ENCODE assay signal across 1 cellular context in the genomic region with DNA sequence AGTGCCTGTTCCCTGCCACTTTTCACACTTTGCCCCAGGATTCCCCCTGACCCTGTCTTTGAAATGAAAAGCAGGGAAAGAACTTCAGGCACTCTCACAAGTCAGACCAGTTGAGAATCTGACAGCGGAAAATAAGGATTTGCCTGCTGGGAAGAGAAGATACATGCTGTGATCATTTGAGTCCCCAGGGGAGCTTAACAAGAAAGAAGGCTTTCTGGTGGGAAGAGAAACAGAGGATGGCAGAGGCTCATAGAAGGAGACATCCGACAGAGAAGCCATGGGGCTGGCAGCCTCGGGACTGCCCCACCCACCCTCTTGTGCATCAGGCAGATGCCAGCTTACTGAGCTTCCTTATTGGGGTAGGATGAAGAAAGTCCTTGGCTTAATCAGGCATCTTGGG.
TF ChIP-seq lines count a peak whose summit lies in the region.

No MANE protein-coding gene starts in this region.

TF ChIP-seq in GM12878, 131 proteins besides CTCF, POLR2A, EP300 and RAD21:
- TF ChIP-seq CEBPB (IDR thresholded peaks at IDR 0.05; ENCODE audit: borderline replicate concordance in 1 of 2, low read depth in 2 of 2, low read length in 2 of 2) (no peak), RAD51 (IDR thresholded peaks at IDR 0.05) (no peak), MTA2 (IDR thresholded peaks at IDR 0.05; ENCODE audit: low read depth) (no peak), IKZF2 (IDR thresholded peaks at IDR 0.05) (0 out of 4 replicates have a peak, but pooled peaks of 1 of the 2 experiments have one; percentile 4), IKZF1 (conservative IDR thresholded peaks at IDR 0.05) (0 out of 2 replicates have a peak, but pooled peaks have one; percentile 29), ZNF24 (IDR thresholded peaks at IDR 0.05) (0 out of 2 replicates have a peak, but pooled peaks have one; percentile 7), BRCA1 (IDR thresholded peaks at IDR 0.05; ENCODE audit: low read depth, low read length) (no peak), ZNF207 (IDR thresholded peaks at IDR 0.05; ENCODE audit: borderline replicate concordance) (no peak), DPF2 (IDR thresholded peaks at IDR 0.05) (no peak), WRNIP1 (IDR thresholded peaks at IDR 0.05; ENCODE audit: borderline replicate concordance, low read depth, low read length) (no peak), MEF2B (IDR thresholded peaks at IDR 0.05; ENCODE audit: partially characterized antibody, poor library complexity, severe bottlenecking) (peak; percentile 17), LARP7 (IDR thresholded peaks at IDR 0.05) (no peak), ZNF622 (IDR thresholded peaks at IDR 0.05) (no peak)
- TF ChIP-seq, protein P1, sequence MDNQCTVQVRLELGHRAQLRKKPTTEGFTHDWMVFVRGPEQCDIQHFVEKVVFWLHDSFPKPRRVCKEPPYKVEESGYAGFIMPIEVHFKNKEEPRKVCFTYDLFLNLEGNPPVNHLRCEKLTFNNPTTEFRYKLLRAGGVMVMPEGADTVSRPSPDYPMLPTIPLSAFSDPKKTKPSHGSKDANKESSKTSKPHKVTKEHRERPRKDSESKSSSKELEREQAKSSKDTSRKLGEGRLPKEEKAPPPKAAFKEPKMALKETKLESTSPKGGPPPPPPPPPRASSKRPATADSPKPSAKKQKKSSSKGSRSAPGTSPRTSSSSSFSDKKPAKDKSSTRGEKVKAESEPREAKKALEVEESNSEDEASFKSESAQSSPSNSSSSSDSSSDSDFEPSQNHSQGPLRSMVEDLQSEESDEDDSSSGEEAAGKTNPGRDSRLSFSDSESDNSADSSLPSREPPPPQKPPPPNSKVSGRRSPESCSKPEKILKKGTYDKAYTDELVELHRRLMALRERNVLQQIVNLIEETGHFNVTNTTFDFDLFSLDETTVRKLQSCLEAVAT (IDR thresholded peaks at IDR 0.05): no peak
- TF ChIP-seq, protein P2, sequence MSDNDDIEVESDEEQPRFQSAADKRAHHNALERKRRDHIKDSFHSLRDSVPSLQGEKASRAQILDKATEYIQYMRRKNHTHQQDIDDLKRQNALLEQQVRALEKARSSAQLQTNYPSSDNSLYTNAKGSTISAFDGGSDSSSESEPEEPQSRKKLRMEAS (IDR thresholded peaks at IDR 0.05; ENCODE audit: low read depth, low read length): no peak
- TF ChIP-seq, protein P3, sequence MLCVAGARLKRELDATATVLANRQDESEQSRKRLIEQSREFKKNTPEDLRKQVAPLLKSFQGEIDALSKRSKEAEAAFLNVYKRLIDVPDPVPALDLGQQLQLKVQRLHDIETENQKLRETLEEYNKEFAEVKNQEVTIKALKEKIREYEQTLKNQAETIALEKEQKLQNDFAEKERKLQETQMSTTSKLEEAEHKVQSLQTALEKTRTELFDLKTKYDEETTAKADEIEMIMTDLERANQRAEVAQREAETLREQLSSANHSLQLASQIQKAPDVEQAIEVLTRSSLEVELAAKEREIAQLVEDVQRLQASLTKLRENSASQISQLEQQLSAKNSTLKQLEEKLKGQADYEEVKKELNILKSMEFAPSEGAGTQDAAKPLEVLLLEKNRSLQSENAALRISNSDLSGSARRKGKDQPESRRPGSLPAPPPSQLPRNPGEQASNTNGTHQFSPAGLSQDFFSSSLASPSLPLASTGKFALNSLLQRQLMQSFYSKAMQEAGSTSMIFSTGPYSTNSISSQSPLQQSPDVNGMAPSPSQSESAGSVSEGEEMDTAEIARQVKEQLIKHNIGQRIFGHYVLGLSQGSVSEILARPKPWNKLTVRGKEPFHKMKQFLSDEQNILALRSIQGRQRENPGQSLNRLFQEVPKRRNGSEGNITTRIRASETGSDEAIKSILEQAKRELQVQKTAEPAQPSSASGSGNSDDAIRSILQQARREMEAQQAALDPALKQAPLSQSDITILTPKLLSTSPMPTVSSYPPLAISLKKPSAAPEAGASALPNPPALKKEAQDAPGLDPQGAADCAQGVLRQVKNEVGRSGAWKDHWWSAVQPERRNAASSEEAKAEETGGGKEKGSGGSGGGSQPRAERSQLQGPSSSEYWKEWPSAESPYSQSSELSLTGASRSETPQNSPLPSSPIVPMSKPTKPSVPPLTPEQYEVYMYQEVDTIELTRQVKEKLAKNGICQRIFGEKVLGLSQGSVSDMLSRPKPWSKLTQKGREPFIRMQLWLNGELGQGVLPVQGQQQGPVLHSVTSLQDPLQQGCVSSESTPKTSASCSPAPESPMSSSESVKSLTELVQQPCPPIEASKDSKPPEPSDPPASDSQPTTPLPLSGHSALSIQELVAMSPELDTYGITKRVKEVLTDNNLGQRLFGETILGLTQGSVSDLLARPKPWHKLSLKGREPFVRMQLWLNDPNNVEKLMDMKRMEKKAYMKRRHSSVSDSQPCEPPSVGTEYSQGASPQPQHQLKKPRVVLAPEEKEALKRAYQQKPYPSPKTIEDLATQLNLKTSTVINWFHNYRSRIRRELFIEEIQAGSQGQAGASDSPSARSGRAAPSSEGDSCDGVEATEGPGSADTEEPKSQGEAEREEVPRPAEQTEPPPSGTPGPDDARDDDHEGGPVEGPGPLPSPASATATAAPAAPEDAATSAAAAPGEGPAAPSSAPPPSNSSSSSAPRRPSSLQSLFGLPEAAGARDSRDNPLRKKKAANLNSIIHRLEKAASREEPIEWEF (IDR thresholded peaks at IDR 0.05; ENCODE audit: insufficient replicate concordance, low read depth, low read length): no peak
